In the genomic region with DNA sequence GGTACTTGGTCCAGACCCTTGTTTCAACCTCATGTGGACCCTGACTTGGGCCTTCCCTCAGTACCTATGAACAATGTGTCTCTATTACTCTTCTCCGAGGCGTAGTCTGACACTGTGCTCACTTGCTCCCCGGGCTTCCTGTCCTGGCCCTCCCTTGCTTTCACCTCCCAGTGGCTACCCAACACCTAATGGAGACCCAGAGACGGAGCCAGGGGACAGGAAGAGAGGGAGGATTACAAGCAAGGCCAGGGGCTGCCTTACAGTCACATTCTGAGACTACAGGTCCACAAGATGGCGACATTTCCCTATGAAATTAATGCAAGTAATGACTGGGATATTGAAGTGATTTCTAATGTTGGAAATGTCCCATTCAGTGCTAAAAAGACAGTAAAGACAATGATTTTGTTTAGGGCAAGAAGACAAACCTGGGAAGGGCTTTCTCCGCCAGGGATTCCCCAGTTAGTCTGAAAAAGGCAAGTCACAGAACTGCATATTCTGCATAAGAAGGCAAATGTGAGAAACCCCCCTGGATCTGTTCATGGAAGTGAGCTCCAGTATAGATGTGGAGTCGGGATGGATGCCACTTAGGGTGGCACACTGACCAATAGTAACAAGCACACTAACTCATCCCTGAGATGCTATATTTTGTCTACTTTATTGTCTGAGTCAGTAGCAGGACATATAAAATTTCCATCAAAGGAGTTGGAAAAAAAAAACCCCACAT, we compare ENCODE assay signal across 8 cellular contexts.
DNase-seq lines count a peak whose midpoint lies in the region; ATAC-seq lines count a peak whose summit lies in the region.

No MANE protein-coding gene starts in this region.

- H3K27ac Mint-ChIP-seq in stimulated activated memory B cell treated with anti-CD40 and anti-IgM and Interleukin-4, amounts not matched to agents 10 μg/mL and 1 μg/mL and 100 μg/mL, for 72 hours: peak overlapping the region; percentile 18

- H3K4me3 Mint-ChIP-seq in stimulated activated memory B cell treated with anti-CD40 and anti-IgM and Interleukin-4, amounts not matched to agents 10 μg/mL and 1 μg/mL and 100 μg/mL, for 72 hours: no peak overlapping the region

- H3K4me1 Mint-ChIP-seq in stimulated activated memory B cell treated with anti-CD40 and anti-IgM and Interleukin-4, amounts not matched to agents 10 μg/mL and 1 μg/mL and 100 μg/mL, for 72 hours: peaks cover 6% of the 10 kb centered on the region

- H3K27me3 Mint-ChIP-seq in stimulated activated memory B cell treated with anti-CD40 and anti-IgM and Interleukin-4, amounts not matched to agents 10 μg/mL and 1 μg/mL and 100 μg/mL, for 72 hours: no peaks in the 10 kb centered on the region

- peak; percentile 69 for ATAC-seq in HG02798 (IDR thresholded peaks at IDR 0.05; ENCODE audit: poor library complexity, unreplicated experiment)
- peak; percentile 72 for ATAC-seq in stimulated activated memory B cell treated with anti-CD40 and anti-IgM and Interleukin-4, amounts not matched to agents 10 μg/mL and 1 μg/mL and 100 μg/mL, for 72 hours
- ATAC-seq in HG02588 (IDR thresholded peaks at IDR 0.05; ENCODE audit: unreplicated experiment): no peak

- peaks cover 5% of the 10 kb centered on the region for H3K9me3 Mint-ChIP-seq in stimulated activated memory B cell treated with anti-CD40 and anti-IgM and Interleukin-4, amounts not matched to agents 10 μg/mL and 1 μg/mL and 100 μg/mL, for 72 hours

- DNase-seq in DMS53 (lab: John Stamatoyannopoulos, UW): peak; percentile 84
- DNase-seq in NCI-H446 treated with DMSO at 0.1 percent for 48 hours (lab: John Stamatoyannopoulos, UW): peak; percentile 30
- peak; percentile 48 to 65 for DNase-seq in activated CD4-positive, alpha-beta T cell treated with anti-CD3 and anti-CD28 coated beads for 4 hours
- peak; percentile 61 for DNase-seq in ecto neural progenitor cell (ENCODE audit: low spot score)
- peak; percentile 78 for DNase-seq in medulla oblongata (ENCODE audit: extremely low spot score)

- peaks cover 15% of the 10 kb centered on the region for H3K36me3 Mint-ChIP-seq in stimulated activated memory B cell treated with anti-CD40 and anti-IgM and Interleukin-4, amounts not matched to agents 10 μg/mL and 1 μg/mL and 100 μg/mL, for 72 hours

Comparison
In these comparisons a context has a peak if more than half of its experiments do, and no peak if none do; other contexts are left out.
1. DNase-seq: peak in every context shown above with its lines; median percentile 84 in DMS53; 78 in medulla oblongata; 61 in ecto neural progenitor cell; 56 in activated CD4-positive, alpha-beta T cell treated with anti-CD3 and anti-CD28 coated beads for 4 hours; 30 in NCI-H446 treated with DMSO at 0.1 percent for 48 hours.